ENCODE assay signal across 8 cellular contexts in the genomic region with DNA sequence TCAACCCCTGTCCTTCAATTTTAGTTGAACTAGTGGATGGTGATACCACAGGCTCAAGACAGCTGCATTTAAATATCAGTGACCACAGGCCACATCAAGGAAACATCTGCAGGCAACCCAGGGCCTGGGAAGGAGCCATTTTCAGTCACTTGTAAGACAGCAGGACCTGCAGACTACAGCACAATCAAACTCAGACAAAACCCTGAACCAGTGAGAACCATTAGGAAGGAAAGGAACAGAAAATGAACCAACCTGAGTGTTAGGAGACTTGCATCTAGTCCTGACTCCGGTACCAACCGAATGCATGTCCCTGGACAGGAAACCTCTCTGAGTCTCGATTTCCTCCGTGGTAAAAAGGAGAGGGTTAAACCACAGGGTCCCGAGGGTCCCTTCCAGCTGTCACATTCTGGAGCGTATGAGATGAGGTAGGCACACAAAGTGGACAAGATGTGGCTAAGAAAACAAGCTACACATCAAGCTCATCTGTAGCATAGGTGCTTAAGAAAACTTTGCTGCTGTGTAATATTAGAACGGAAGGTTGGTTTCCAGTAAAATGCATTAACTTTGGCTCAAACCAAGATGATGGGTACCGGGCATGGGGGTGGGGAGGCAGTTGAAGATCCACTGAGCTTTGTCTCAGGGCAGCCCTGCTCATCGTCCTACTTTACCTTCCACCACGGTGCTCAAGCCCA. TPM values are rescaled to one million over a fixed set of nuclear protein-coding genes. Genes with fewer than 3 reads are reported as not detected.
A peak's percentile ranks its signal among the peaks of the same experiment; 100 is the strongest.
DNase-seq lines count a peak whose midpoint lies in the region; ATAC-seq and TF ChIP-seq lines count a peak whose summit lies in the region.

No MANE protein-coding gene starts in this region.

- peak overlapping the region; percentile 93 to 100 (median 98) for H3K27ac Mint-ChIP-seq in immature natural killer cell
- peak overlapping the region; percentile 96 for H3K27ac Mint-ChIP-seq in stimulated activated naive B cell treated with anti-CD40 and anti-IgM and Interleukin-4, amounts not matched to agents 10 μg/mL and 1 μg/mL and 100 μg/mL, for 72 hours

- H3K36me3 ChIP-seq in MG63, result peaks cover 31% of the 10 kb centered on the region

- no peak for TF ChIP-seq CTCF in GM10266 (IDR thresholded peaks at IDR 0.05; ENCODE audit: control insufficient read depth, insufficient read depth, low read depth, missing control alignments)

- peak overlapping the region; percentile 89 to 99 (median 94) for H3K4me3 Mint-ChIP-seq in immature natural killer cell
- H3K4me3 Mint-ChIP-seq in stimulated activated naive B cell treated with anti-CD40 and anti-IgM and Interleukin-4, amounts not matched to agents 10 μg/mL and 1 μg/mL and 100 μg/mL, for 72 hours, result peak overlapping the region; percentile 88 to 99

- no peaks in the 10 kb centered on the region for H3K27me3 ChIP-seq in MG63

- H3K9me3 ChIP-seq in MG63, result no peaks in the 10 kb centered on the region

- peaks cover 59 to 60% of the 10 kb centered on the region in 2 donors for H3K4me1 Mint-ChIP-seq in immature natural killer cell
- H3K4me1 Mint-ChIP-seq in stimulated activated naive B cell treated with anti-CD40 and anti-IgM and Interleukin-4, amounts not matched to agents 10 μg/mL and 1 μg/mL and 100 μg/mL, for 72 hours, result peaks cover 35 to 48% of the 10 kb centered on the region in 2 donors

- H3K4me3 ChIP-seq in MG63, result peak overlapping the region; percentile 87; the same call in 1 of the 2 replicates

- peaks cover 20 to 31% (median 26%) of the 10 kb centered on the region in 3 donors for H3K36me3 Mint-ChIP-seq in immature natural killer cell
- peaks cover 27 to 28% of the 10 kb centered on the region in 2 donors for H3K36me3 Mint-ChIP-seq in stimulated activated naive B cell treated with anti-CD40 and anti-IgM and Interleukin-4, amounts not matched to agents 10 μg/mL and 1 μg/mL and 100 μg/mL, for 72 hours

- peaks cover 10 to 24% (median 19%) of the 10 kb centered on the region in 3 donors for H3K27me3 Mint-ChIP-seq in immature natural killer cell (ENCODE audit: low read depth in 3 of 3)
- H3K27me3 Mint-ChIP-seq in stimulated activated naive B cell treated with anti-CD40 and anti-IgM and Interleukin-4, amounts not matched to agents 10 μg/mL and 1 μg/mL and 100 μg/mL, for 72 hours, result no peaks in the 10 kb centered on the region

- DNase-seq in GM10266 (ENCODE audit: extremely low spot score) (peak; percentile 52), MG63 (peak; percentile 22), immature natural killer cell (peak; percentile 41 to 48 (median 45)), HK-2 (ENCODE audit: unreplicated experiment) (no peak), cerebellum (ENCODE audit: low spot score) (no peak)
- peak; percentile 24 for DNase-seq in activated T-helper 9 cell treated with anti-CD3 and anti-CD28 coated beads, Interleukin-2, amount 50 U/mL, for 16 hours (ENCODE audit: low read depth)
- DNase-seq in stimulated activated naive B cell treated with anti-CD40 and anti-IgM and Interleukin-4, amounts not matched to agents 10 μg/mL and 1 μg/mL and 100 μg/mL, for 72 hours, result peak; percentile 19

- ATAC-seq in GM21529 (IDR thresholded peaks at IDR 0.05; ENCODE audit: unreplicated experiment), result peak; percentile 32
- peak; percentile 9 to 10 for ATAC-seq in stimulated activated naive B cell treated with anti-CD40 and anti-IgM and Interleukin-4, amounts not matched to agents 10 μg/mL and 1 μg/mL and 100 μg/mL, for 72 hours (replicated peaks)

- H3K9me3 Mint-ChIP-seq in immature natural killer cell, result no peaks in the 10 kb centered on the region
- no peaks in the 10 kb centered on the region for H3K9me3 Mint-ChIP-seq in stimulated activated naive B cell treated with anti-CD40 and anti-IgM and Interleukin-4, amounts not matched to agents 10 μg/mL and 1 μg/mL and 100 μg/mL, for 72 hours

RNA-seq across cellular contexts. Expression of a gene that starts 1.6 kb away (rescaled TPM):
- total RNA-seq in MG63 (2014; rRNA removed; shearing (Covaris generic); ENCODE audit: low replicate concordance), result 35.1 and 57.9 TPM in 2 replicates
- 10 to 100 TPM in 2 of 3 donors, 1 to 10 TPM in 1; 4.4 to 17.6 (median 17.4) TPM for polyA plus RNA-seq in immature natural killer cell
- total RNA-seq in cerebellum, result 64.6 TPM

RNA-seq across cellular contexts. Expression of a gene that starts 19.6 kb away (rescaled TPM):
- total RNA-seq in MG63 (2014; rRNA removed; shearing (Covaris generic); ENCODE audit: low replicate concordance), result 0.59 TPM in 1 of 2 replicates, not detected in the other
- under 1 TPM in 2 of 3 donors, not detected in 1; 0.37 to 0.65 TPM for polyA plus RNA-seq in immature natural killer cell
- 23.0 TPM for total RNA-seq in cerebellum

Comparison
In these comparisons a context has a peak if more than half of its experiments do, and no peak if none do; other contexts are left out.
1. DNase-seq: peak in GM10266 (single experiment), MG63 (single experiment), activated T-helper 9 cell treated with anti-CD3 and anti-CD28 coated beads, Interleukin-2, amount 50 U/mL, for 16 hours (single experiment), immature natural killer cell (3 of 3) and stimulated activated naive B cell treated with anti-CD40 and anti-IgM and Interleukin-4, amounts not matched to agents 10 μg/mL and 1 μg/mL and 100 μg/mL, for 72 hours (single experiment); none in HK-2 (single experiment) and cerebellum (single experiment).
2. RNA of a gene that starts 19.6 kb away (total RNA-seq): 23.0 TPM in cerebellum (single experiment); 0.59 TPM in MG63; every median in the first group is over 10 times any median in the second.